ENCODE assay signal across 9 cellular contexts in the genomic region with DNA sequence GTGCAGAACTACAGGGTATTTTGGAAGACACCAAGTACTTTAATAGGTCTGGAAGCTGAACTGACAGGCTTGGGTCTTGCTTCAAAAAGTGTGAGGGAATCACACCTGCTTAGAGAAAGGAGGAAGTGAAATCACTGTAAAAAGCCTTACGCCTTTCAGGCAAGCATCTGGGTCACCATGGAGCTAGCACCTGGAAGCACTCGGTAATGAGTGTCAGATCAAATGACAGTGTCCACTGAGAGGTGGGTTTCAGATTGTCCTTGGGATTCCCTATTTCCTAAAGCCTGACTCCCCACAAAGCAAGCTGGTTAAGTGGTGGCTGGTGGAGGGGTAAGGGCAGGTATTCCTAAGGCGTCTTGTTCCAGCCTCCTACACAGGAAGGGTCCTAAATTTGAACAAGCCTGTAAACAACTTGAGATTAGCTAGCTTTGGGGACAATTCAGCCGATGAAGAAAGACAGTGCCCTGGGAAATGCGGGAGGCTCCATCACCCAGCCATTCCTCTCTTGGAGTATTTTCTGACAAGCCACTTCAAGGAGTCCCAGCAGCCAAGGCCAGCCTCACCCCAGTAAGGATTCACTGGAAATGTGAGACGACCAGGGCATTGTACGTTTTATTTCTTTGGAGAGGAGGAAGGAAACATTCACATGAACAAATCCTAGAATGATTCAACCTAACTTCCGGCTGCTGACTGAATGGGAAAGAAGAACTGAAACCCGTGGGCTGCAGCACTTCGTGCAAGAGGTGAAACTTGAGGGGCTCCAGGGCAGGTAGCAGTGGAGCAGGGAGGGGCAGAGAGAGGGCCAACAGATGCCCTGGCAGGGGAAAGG.
DNase-seq lines count a peak whose midpoint lies in the region; ATAC-seq and TF ChIP-seq lines count a peak whose summit lies in the region.
"Had no signal": no experiment of that assay in that cellular context is flagged by ENCODE, and none has a peak within 500 bp of the region (broad histone marks: within the 10 kb centered on the region; RNA-seq: fewer than 3 reads in every experiment).

No MANE protein-coding gene starts in this region.

- peak; percentile 74 for ATAC-seq in GM18502 (IDR thresholded peaks at IDR 0.05; ENCODE audit: poor library complexity, unreplicated experiment)
- peak; percentile 71 for ATAC-seq in GM21825 (IDR thresholded peaks at IDR 0.05; ENCODE audit: unreplicated experiment)

- H3K4me3 ChIP-seq in ascending aorta: no peak overlapping the region

- H3K4me1 ChIP-seq in ascending aorta: peaks cover 3 to 10% of the 10 kb centered on the region in 2 donors

- no peaks in the 10 kb centered on the region for H3K9me3 ChIP-seq in ascending aorta

- DNase-seq in MV-4-11 (lab: John Stamatoyannopoulos, UW) (peak; percentile 79), COLO829 (ENCODE audit: low spot score) (no peak), D341Med (ENCODE audit: low spot score) (no peak), ascending aorta (ENCODE audit: low spot score in 2 of 2) (no peak)
- DNase-seq in activated T-helper 9 cell treated with anti-CD3 and anti-CD28 coated beads, Interleukin-2, amount 50 U/mL, for 16 hours (ENCODE audit: low read depth): peak; percentile 44
- peak; percentile 43 to 62 for DNase-seq in stimulated activated CD8-positive, alpha-beta memory T cell treated with anti-CD3 and anti-CD28 coated beads, Interleukin-7, amount 100 ng/mL, for 48 hours (ENCODE audit: extremely low read depth in 1 of 2, low read depth in 1 of 2)
- DNase-seq: IMR-90 had no signal

- no peak for TF ChIP-seq CTCF in ascending aorta (IDR thresholded peaks at IDR 0.05)

- no peaks in the 10 kb centered on the region for H3K27me3 ChIP-seq in ascending aorta

- H3K27ac ChIP-seq in ascending aorta: no peak overlapping the region

- H3K36me3 ChIP-seq in ascending aorta: no peaks in the 10 kb centered on the region

- intact Hi-C loops in ascending aorta (cut with DNase I): no loop called here

Comparison
In these comparisons a context has a peak if more than half of its experiments do, and no peak if none do; other contexts are left out.
1. DNase-seq: peak in MV-4-11 (single experiment), activated T-helper 9 cell treated with anti-CD3 and anti-CD28 coated beads, Interleukin-2, amount 50 U/mL, for 16 hours (single experiment) and stimulated activated CD8-positive, alpha-beta memory T cell treated with anti-CD3 and anti-CD28 coated beads, Interleukin-7, amount 100 ng/mL, for 48 hours (2 of 2); none in COLO829 (single experiment), D341Med (single experiment) and ascending aorta (0 of 2).